ENCODE assay signal across 9 cellular contexts in the genomic region with DNA sequence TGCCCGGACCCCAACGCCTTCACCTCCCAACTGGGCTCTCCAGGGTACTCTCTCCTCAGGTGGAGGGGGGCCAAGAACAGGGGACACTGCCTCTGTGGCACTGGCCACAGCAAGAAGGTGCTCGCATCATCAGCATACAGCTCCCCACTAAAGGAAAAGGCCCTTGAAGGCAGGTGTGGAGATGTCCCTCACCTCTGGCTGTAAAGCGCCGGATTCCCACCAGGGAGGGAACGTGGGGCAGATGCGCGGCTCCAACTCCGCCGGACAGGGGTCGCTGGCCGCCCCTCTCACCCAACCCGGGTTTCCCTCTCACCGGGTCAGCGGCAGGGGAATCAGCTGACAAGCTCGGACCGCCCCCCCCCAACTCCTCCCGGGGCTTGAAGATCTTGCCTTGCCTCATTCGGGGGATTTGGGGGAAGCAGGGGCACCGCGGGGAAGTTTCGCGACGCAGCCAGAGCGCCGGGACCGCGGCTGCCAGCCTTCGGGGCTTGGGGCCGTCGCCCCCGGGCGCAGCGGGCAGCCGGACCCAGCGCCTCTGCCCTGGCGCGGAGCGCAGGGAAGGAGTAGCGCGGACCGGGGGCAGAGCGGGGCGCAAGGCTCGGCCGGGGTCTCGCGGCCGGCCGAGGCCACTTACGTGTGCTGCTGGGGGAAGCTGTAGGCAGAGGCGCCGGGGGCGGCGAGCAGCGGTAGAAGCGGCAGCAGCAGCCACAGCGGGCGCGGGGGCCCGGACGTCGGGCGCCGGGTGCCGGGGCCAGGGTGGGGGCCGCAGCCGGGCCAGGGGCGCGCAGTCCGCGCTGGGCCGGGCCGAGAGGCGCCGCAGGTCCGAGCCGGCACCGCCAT. TPM values are rescaled to one million over a fixed set of nuclear protein-coding genes. Genes with fewer than 3 reads are reported as not detected.
DNase-seq lines count a peak whose midpoint lies in the region; ATAC-seq, FAIRE-seq and TF ChIP-seq lines count a peak whose summit lies in the region.
"Had no signal": no experiment of that assay in that cellular context is flagged by ENCODE, and none has a peak within 500 bp of the region (broad histone marks: within the 10 kb centered on the region; RNA-seq: fewer than 3 reads in every experiment).

No MANE protein-coding gene starts in this region.

- 17% methylated on average over 21 of the region's 79 CpGs for WGBS in K562 (ENCODE audit: insufficient coverage, low coverage, missing lambda C conversion rate)

- H3K4me1 ChIP-seq in K562 (replicated peaks in 1 of 2; ENCODE audit: control insufficient read depth in 2 of 2, insufficient read depth in 2 of 2, low read length in 2 of 2) (peaks cover 0 to 14% of the 10 kb centered on the region in 2 experiments; a peak in 2 of 5 replicates), mononuclear cell (ENCODE audit: insufficient read depth, low read length) (peaks cover 14% of the 10 kb centered on the region), vagina (peaks cover 12% of the 10 kb centered on the region)

- CTCF ChIA-PET in K562 (lab: Yijun Ruan, JAX; ENCODE audit: low intra/inter-chr PET ratio), result no interaction called here

- H3K4me2 ChIP-seq in K562 (ENCODE audit: insufficient read depth, low read length), result no peak overlapping the region; the same call in 1 of the 2 replicates

- no peak overlapping the region for H2AFZ ChIP-seq in K562 (ENCODE audit: low read depth, low read length)

- H3K9ac ChIP-seq in K562 (ENCODE audit: insufficient read depth in 1 of 2, low read depth in 2 of 2, low read length in 2 of 2), result peak overlapping the region in 1 of 2 experiments; percentile 17; a peak in 1 of 4 replicates

- H3K9me3 ChIP-seq in K562 (replicated peaks; ENCODE audit: control insufficient read depth, insufficient read depth, low read depth, low read length) (no peaks in the 10 kb centered on the region), mononuclear cell (ENCODE audit: low read depth, low read length) (no peaks in the 10 kb centered on the region), vagina (no peaks in the 10 kb centered on the region)

- H3K27ac ChIP-seq in K562 (ENCODE audit: extremely low read depth, low read depth, low read length), result no peak overlapping the region
- H3K27ac ChIP-seq in vagina, result peak overlapping the region; percentile 13

- TF ChIP-seq POLR2A in K562 (conservative IDR thresholded peaks at IDR 0.05) (no peak), vagina (IDR thresholded peaks at IDR 0.05) (no peak)

- H3K27me3 ChIP-seq in K562 (ENCODE audit: control insufficient read depth in 2 of 2, insufficient read depth in 2 of 2, low read length in 2 of 2) (peaks cover 7 to 55% of the 10 kb centered on the region in 2 experiments; a peak in 4 of 5 replicates), mononuclear cell (ENCODE audit: insufficient read depth, low read length) (peaks cover 21% of the 10 kb centered on the region), vagina (no peaks in the 10 kb centered on the region)

- DNase-seq in stimulated activated CD8-positive, alpha-beta memory T cell treated with anti-CD3 and anti-CD28 coated beads, Interleukin-12 subunit alpha, Interleukin-12 subunit beta, amount 100 ng/mL, for 4 hours (ENCODE audit: low read depth), result peak; percentile 4
- DNase-seq in stimulated activated CD8-positive, alpha-beta memory T cell treated with anti-CD3 and anti-CD28 coated beads, Interleukin-4, amount 100 ng/mL, for 48 hours, result no peak
- DNase-seq in K562 (ENCODE audit: extremely low read depth in 1 of 4, low spot score in 3 of 4), result no peak
- DNase-seq in vagina (ENCODE audit: extremely low spot score in 2 of 2), result no peak

- no peak for ATAC-seq in K562
- no peak for ATAC-seq in GM21723 (IDR thresholded peaks at IDR 0.05; ENCODE audit: unreplicated experiment)
- ATAC-seq in HG03159 (IDR thresholded peaks at IDR 0.05; ENCODE audit: unreplicated experiment), result no peak
- no peak for ATAC-seq in HG03025 (IDR thresholded peaks at IDR 0.05; ENCODE audit: low FRiP score, unreplicated experiment)

- H3K36me3 ChIP-seq in K562 (ENCODE audit: control insufficient read depth, insufficient read depth, low read length) (no peaks in the 10 kb centered on the region), vagina (no peaks in the 10 kb centered on the region)

- H3K9me1 ChIP-seq in K562 (ENCODE audit: control insufficient read depth, insufficient read depth, low read length), result no peaks in the 10 kb centered on the region

- BruUV-seq in K562 (replicated peaks; lab: Mats Ljungman, UMichigan), result no TSS peak

- FAIRE-seq in K562 (lab: Jason Lieb, UNC), result no peak

- no peak for TF ChIP-seq RAD21 in K562 (CRISPR knock-in tag; conservative IDR thresholded peaks at IDR 0.05 in 1 of 2, IDR thresholded peaks at IDR 0.05 in 1 of 2)

- TF ChIP-seq EP300 in K562 (IDR thresholded peaks at IDR 0.05; ENCODE audit: low read length), result no peak

- H3K4me3 ChIP-seq in K562 (peak overlapping the region; percentile 18; the same call in 1 of the 2 replicates), mononuclear cell (ENCODE audit: low read length) (peak overlapping the region; percentile 35), vagina (peak overlapping the region; percentile 48 to 85)

- no peak for TF ChIP-seq CTCF in K562 (IDR thresholded peaks at IDR 0.05 in 2 of 3, conservative IDR thresholded peaks at IDR 0.05 in 1 of 3; ENCODE audit: insufficient read depth in 2 of 3, low read depth in 1 of 3, low read length in 3 of 3)
- no peak for TF ChIP-seq CTCF in vagina (IDR thresholded peaks at IDR 0.05)

- 0 out of 2 replicates have a peak, but pooled peaks cover 5% of the 10 kb centered on the region for H4K20me1 ChIP-seq in K562 (replicated peaks; ENCODE audit: control insufficient read depth, insufficient read depth, low read length)

- in situ Hi-C loops in K562 (cut with MboI), result no loop called here

- H3K79me2 ChIP-seq in K562 (ENCODE audit: control insufficient read depth, insufficient read depth, low read length), result no peaks in the 10 kb centered on the region

- intact Hi-C loops in K562 (cut with micrococcal nuclease) (no loop called here), vagina (cut with DNase I) (no loop called here)

- POLR2A ChIA-PET in K562 (lab: Yijun Ruan, JAX), result interaction anchor here (0.5 to 0.6 kb wide), 2 partner anchors 31 to 961 kb away, joined by 3 read pairs; no protein-coding TSS in a partner anchor

TF ChIP-seq in K562, 482 proteins besides CTCF, POLR2A, EP300 and RAD21:
- TF ChIP-seq HMGN3 (IDR thresholded peaks at IDR 0.05; ENCODE audit: borderline replicate concordance, extremely low read depth, insufficient read length, low read depth, low read length) (peak; percentile 32), ZNF740 (CRISPR knock-in tag; IDR thresholded peaks at IDR 0.05) (peak; percentile 45; the same call in 1 of the 2 replicates), ZNF740 (tag; IDR thresholded peaks at IDR 0.05) (no peak), ARID1B (IDR thresholded peaks at IDR 0.05) (no peak), ZNF589 (CRISPR knock-in tag; IDR thresholded peaks at IDR 0.05; ENCODE audit: low read depth) (no peak)

RNA-seq across cellular contexts. Expression of gene CACNA2D2, which starts 0.6 kb away (rescaled TPM):
- total RNA-seq in K562 (2011; cell fraction: chromatin; rRNA removed; ENCODE audit: low replicate concordance), result 0.76 and 1.4 TPM in 2 replicates
- 0.53 and 0.67 TPM in 2 replicates for total RNA-seq in K562 (2011; cell fraction: nucleolus; rRNA removed)
- total RNA-seq in K562 (2011; cell fraction: nucleoplasm; rRNA removed), result 0.66 and 1.4 TPM in 2 replicates
- total RNA-seq in K562 (2014; rRNA removed) (0.36 TPM in 1 of 2 replicates, not detected in the other), K562 (2014; rRNA removed; fragmentation: Illumina TruSeq; extraction: Trizol) (0.15 TPM in 1 of 2 replicates, not detected in the other), K562 (2015; rRNA removed; fragmentation: Illumina TruSeq; extraction: Trizol) (0.08 and 0.11 TPM in 2 replicates), K562 (2021) (0.36 and 0.58 TPM in 2 replicates), mononuclear cell (1.5 TPM), vagina (2.5 TPM)
- polyA plus RNA-seq in K562 (2011; rRNA removed) (0.32 and 0.61 TPM in 2 replicates), K562 (2014; fragmentation: Illumina TruSeq; extraction: Trizol) (0.30 and 0.58 TPM in 2 replicates), K562 (2014; fragmentation: Nextera tagmentation; extraction: Ambion mirVana) (not detected), K562 (2014; rRNA removed) (0.27 and 0.57 TPM in 2 replicates)
- polyA plus RNA-seq in K562 (2011; cell fraction: cytosol; rRNA removed), result 0.77 and 0.79 TPM in 2 replicates
- 1.4 and 1.8 TPM in 2 replicates for polyA plus RNA-seq in K562 (2011; cell fraction: nucleus; rRNA removed)
- polyA plus RNA-seq in K562 (2012), result 0.26 and 0.40 TPM in 2 replicates
- 0.30 and 0.46 TPM in 2 replicates for polyA minus RNA-seq in K562 (2011; rRNA and poly(A)+ RNA removed)
- 0.19 and 0.36 TPM in 2 replicates for polyA minus RNA-seq in K562 (2011; cell fraction: cytosol; rRNA and poly(A)+ RNA removed)
- polyA minus RNA-seq in K562 (2011; cell fraction: nucleus; rRNA and poly(A)+ RNA removed), result 0.27 and 0.33 TPM in 2 replicates
- total RNA-seq: fibroblast of lung had no signal
